ENCODE assay signal across 8 cellular contexts in the genomic region with DNA sequence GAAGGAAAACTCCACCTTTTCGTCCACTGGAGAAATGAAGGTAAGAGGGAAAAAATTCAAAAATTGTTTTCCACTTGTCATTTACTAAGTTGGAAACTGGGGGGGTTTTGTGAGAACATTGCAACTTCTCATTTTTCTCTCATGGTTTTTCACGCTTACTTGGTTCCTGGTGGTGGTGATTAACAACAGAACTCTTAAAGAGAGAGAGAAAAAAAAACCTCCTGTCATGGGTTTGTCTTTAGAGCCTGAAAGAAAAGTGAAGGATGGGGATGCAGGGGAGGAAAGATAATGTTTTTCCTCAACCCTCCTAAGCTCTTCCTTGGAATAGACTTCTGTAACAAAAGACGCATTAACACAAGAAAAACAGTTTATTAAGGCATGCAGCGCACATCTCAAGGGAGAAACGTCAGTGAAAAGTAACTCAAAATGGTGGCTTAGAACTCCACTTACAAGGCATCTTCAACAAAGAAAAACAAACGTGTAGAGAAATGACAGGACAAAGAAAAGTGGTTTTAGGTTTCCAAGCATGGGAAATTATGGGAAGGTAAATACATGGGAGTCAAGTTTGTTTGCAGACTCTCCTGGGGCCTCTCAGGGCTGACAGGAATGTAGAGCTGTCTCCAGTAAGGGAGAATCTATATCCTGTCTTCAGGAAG.
A peak's percentile ranks its signal among the peaks of the same experiment; 100 is the strongest.
DNase-seq lines count a peak whose midpoint lies in the region; ATAC-seq and TF ChIP-seq lines count a peak whose summit lies in the region.

No MANE protein-coding gene starts in this region.

- peak; percentile 59 for DNase-seq in NCI-H510A (lab: John Stamatoyannopoulos, UW)
- no peak for DNase-seq in nephron progenitor cell
- DNase-seq in cerebellum (ENCODE audit: low spot score): no peak
- DNase-seq in occipital lobe (lab: John Stamatoyannopoulos, UW): no peak
- no peak for DNase-seq in OCI-M2 (lab: John Stamatoyannopoulos, UW; ENCODE audit: unreplicated experiment)
- DNase-seq in activated naive CD4-positive, alpha-beta T cell treated with anti-CD3 and anti-CD28 coated beads, Interleukin-2, amount 50 U/mL, for 72 hours (ENCODE audit: low spot score in 2 of 2): no peak

- H3K9me3 Mint-ChIP-seq in nephron progenitor cell: peaks cover 62% of the 10 kb centered on the region
- H3K9me3 Mint-ChIP-seq in activated naive CD4-positive, alpha-beta T cell treated with anti-CD3 and anti-CD28 coated beads, Interleukin-2, amount 50 U/mL, for 72 hours: peaks cover 4 to 11% of the 10 kb centered on the region in 2 donors

- H3K27me3 Mint-ChIP-seq in nephron progenitor cell (ENCODE audit: low read depth, poor library complexity): peaks cover 4% of the 10 kb centered on the region

- peak; percentile 32 for ATAC-seq in GM18868 (IDR thresholded peaks at IDR 0.05; ENCODE audit: unreplicated experiment)
- peak; percentile 52 for ATAC-seq in HG02852 (IDR thresholded peaks at IDR 0.05; ENCODE audit: unreplicated experiment)
- ATAC-seq in activated naive CD4-positive, alpha-beta T cell treated with anti-CD3 and anti-CD28 coated beads, Interleukin-2, amount 50 U/mL, for 72 hours: no peak

- H3K4me1 Mint-ChIP-seq in nephron progenitor cell: peaks cover 27% of the 10 kb centered on the region

- H3K27ac Mint-ChIP-seq in nephron progenitor cell: peak overlapping the region; percentile 97
- H3K27ac Mint-ChIP-seq in activated naive CD4-positive, alpha-beta T cell treated with anti-CD3 and anti-CD28 coated beads, Interleukin-2, amount 50 U/mL, for 72 hours: no peak overlapping the region

- H3K36me3 Mint-ChIP-seq in nephron progenitor cell (ENCODE audit: low read depth): peaks cover 14% of the 10 kb centered on the region
- H3K36me3 Mint-ChIP-seq in activated naive CD4-positive, alpha-beta T cell treated with anti-CD3 and anti-CD28 coated beads, Interleukin-2, amount 50 U/mL, for 72 hours: peaks cover 4 to 17% of the 10 kb centered on the region in 2 donors

- peak overlapping the region; percentile 37 for H3K4me3 Mint-ChIP-seq in nephron progenitor cell

- TF ChIP-seq CTCF in nephron progenitor cell (IDR thresholded peaks at IDR 0.05): no peak

Comparison
In these comparisons a context has a peak if more than half of its experiments do, and no peak if none do; other contexts are left out.
1. ATAC-seq: peak in GM18868 (single experiment) and HG02852 (single experiment); none in activated naive CD4-positive, alpha-beta T cell treated with anti-CD3 and anti-CD28 coated beads, Interleukin-2, amount 50 U/mL, for 72 hours (0 of 2).